13 cellular contexts compared by ENCODE assay signal in genomic region chr22:38940985-38941384, GRCh38. TPM values are rescaled to one million over a fixed set of nuclear protein-coding genes. Genes with fewer than 3 reads are reported as not detected.
A peak's percentile ranks its signal among the peaks of the same experiment; 100 is the strongest.
DNase-seq lines count a peak whose midpoint lies in the region; ATAC-seq and TF ChIP-seq lines count a peak whose summit lies in the region.
"Had no signal": no experiment of that assay in that cellular context is flagged by ENCODE, and none has a peak within 500 bp of the region (broad histone marks: within the 10 kb centered on the region; RNA-seq: fewer than 3 reads in every experiment).

No MANE protein-coding gene starts in this region.

- no peak for TF ChIP-seq CTCF in glutamatergic neuron (IDR thresholded peaks at IDR 0.05; ENCODE audit: partially characterized antibody, unreplicated experiment)

- H3K9me3 ChIP-seq in neuronal stem cell (replicated peaks in 1 of 2; ENCODE audit: control insufficient read depth in 2 of 2, insufficient read depth in 1 of 2, low read depth in 1 of 2, low read length in 2 of 2), result peaks cover 0 to 3% of the 10 kb centered on the region in 2 donors
- H3K9me3 ChIP-seq: MG63, suprapubic skin had no signal

- H3K4me1 Mint-ChIP-seq in activated T-cell treated with anti-CD3 and anti-CD28 coated beads, Interleukin-2, amount 50 U/mL, for 72 hours (ENCODE audit: low read depth), result peaks cover 45% of the 10 kb centered on the region
- H3K4me1 Mint-ChIP-seq in activated naive CD8-positive, alpha-beta T cell treated with anti-CD3 and anti-CD28 coated beads, Interleukin-2, amount 50 U/mL, for 24 hours, result peaks cover 36% of the 10 kb centered on the region
- peaks cover 43% of the 10 kb centered on the region for H3K4me1 Mint-ChIP-seq in stimulated activated naive CD8-positive, alpha-beta T cell treated with anti-CD3 and anti-CD28 coated beads, Interleukin-15, Interleukin-2, amounts not matched to agents 100 ng/mL and 50 ng/mL, for 24 hours (ENCODE audit: low read depth)
- no peaks in the 10 kb centered on the region for H3K4me1 Mint-ChIP-seq in glutamatergic neuron (ENCODE audit: low read depth, unreplicated experiment)

- peaks cover 2% of the 10 kb centered on the region for H3K79me1 ChIP-seq in neuronal stem cell (ENCODE audit: low read depth, low read length)

- H2BK12ac ChIP-seq in neuronal stem cell (ENCODE audit: low read length), result no peak overlapping the region

- no peak overlapping the region for H3K23ac ChIP-seq in neuronal stem cell (ENCODE audit: low read depth, low read length, poor library complexity)

- H4K91ac ChIP-seq in neuronal stem cell (ENCODE audit: low read depth, low read length, poor library complexity), result no peak overlapping the region

- H3K4me3 ChIP-seq in neuronal stem cell (ENCODE audit: low read length in 2 of 2), result no peak overlapping the region
- H3K4me3 ChIP-seq: MG63, suprapubic skin had no signal

- peaks cover 0 to 5% of the 10 kb centered on the region in 2 donors for H3K4me1 ChIP-seq in neuronal stem cell (ENCODE audit: control insufficient read depth in 2 of 2, insufficient read depth in 1 of 2, low read depth in 1 of 2, low read length in 2 of 2)

- no peak overlapping the region for H2BK120ac ChIP-seq in neuronal stem cell (ENCODE audit: low read depth, low read length)

- no peak overlapping the region for H3K4me2 ChIP-seq in neuronal stem cell (ENCODE audit: insufficient read depth, low read length, poor library complexity, severe bottlenecking)

- peaks cover 1 to 3% of the 10 kb centered on the region in 2 donors for H3K36me3 Mint-ChIP-seq in activated T-cell treated with anti-CD3 and anti-CD28 coated beads, Interleukin-2, amount 50 U/mL, for 72 hours (ENCODE audit: insufficient read depth in 2 of 2)
- H3K36me3 Mint-ChIP-seq in activated naive CD8-positive, alpha-beta T cell treated with anti-CD3 and anti-CD28 coated beads, Interleukin-2, amount 50 U/mL, for 24 hours (ENCODE audit: low read depth), result no peaks in the 10 kb centered on the region
- no peaks in the 10 kb centered on the region for H3K36me3 Mint-ChIP-seq in stimulated activated naive CD8-positive, alpha-beta T cell treated with anti-CD3 and anti-CD28 coated beads, Interleukin-15, Interleukin-2, amounts not matched to agents 100 ng/mL and 50 ng/mL, for 24 hours (ENCODE audit: low read depth)
- no peaks in the 10 kb centered on the region for H3K36me3 Mint-ChIP-seq in glutamatergic neuron (ENCODE audit: unreplicated experiment)

- peak overlapping the region; percentile 76 to 91 for H3K4me3 Mint-ChIP-seq in activated T-cell treated with anti-CD3 and anti-CD28 coated beads, Interleukin-2, amount 50 U/mL, for 72 hours
- H3K4me3 Mint-ChIP-seq in activated naive CD8-positive, alpha-beta T cell treated with anti-CD3 and anti-CD28 coated beads, Interleukin-2, amount 50 U/mL, for 24 hours, result peak overlapping the region; percentile 58
- H3K4me3 Mint-ChIP-seq in stimulated activated naive CD8-positive, alpha-beta T cell treated with anti-CD3 and anti-CD28 coated beads, Interleukin-15, Interleukin-2, amounts not matched to agents 100 ng/mL and 50 ng/mL, for 24 hours, result peak overlapping the region; percentile 58
- H3K4me3 Mint-ChIP-seq in glutamatergic neuron (ENCODE audit: unreplicated experiment), result no peak overlapping the region

- no peak overlapping the region for H3K27ac ChIP-seq in neuronal stem cell (replicated peaks; ENCODE audit: low read length)
- H3K27ac ChIP-seq: suprapubic skin had no signal

- peaks cover 0 to 30% (median 0%) of the 10 kb centered on the region in 3 experiments for H3K27me3 ChIP-seq in neuronal stem cell (ENCODE audit: control insufficient read depth in 3 of 3, insufficient read depth in 3 of 3, low read depth in 1 of 3, low read length in 3 of 3)

- H3K9me3 Mint-ChIP-seq in activated T-cell treated with anti-CD3 and anti-CD28 coated beads, Interleukin-2, amount 50 U/mL, for 72 hours, result no peaks in the 10 kb centered on the region
- no peaks in the 10 kb centered on the region for H3K9me3 Mint-ChIP-seq in activated naive CD8-positive, alpha-beta T cell treated with anti-CD3 and anti-CD28 coated beads, Interleukin-2, amount 50 U/mL, for 24 hours
- no peaks in the 10 kb centered on the region for H3K9me3 Mint-ChIP-seq in stimulated activated naive CD8-positive, alpha-beta T cell treated with anti-CD3 and anti-CD28 coated beads, Interleukin-15, Interleukin-2, amounts not matched to agents 100 ng/mL and 50 ng/mL, for 24 hours
- H3K9me3 Mint-ChIP-seq in glutamatergic neuron (ENCODE audit: unreplicated experiment), result peaks cover 1% of the 10 kb centered on the region

- peak; percentile 13 to 14 for ATAC-seq in activated T-cell treated with anti-CD3 and anti-CD28 coated beads, Interleukin-2, amount 50 U/mL, for 72 hours (replicated peaks in 1 of 2)
- ATAC-seq in activated naive CD8-positive, alpha-beta T cell treated with anti-CD3 and anti-CD28 coated beads, Interleukin-2, amount 50 U/mL, for 24 hours, result peak; percentile 9

- no peak overlapping the region for H3K4ac ChIP-seq in neuronal stem cell (ENCODE audit: low read length)

- H4K8ac ChIP-seq in neuronal stem cell (ENCODE audit: low read depth, low read length), result no peak overlapping the region

- WGBS in neuronal stem cell (ENCODE audit: extremely low coverage in 2 of 2, insufficient read length in 2 of 2, insufficient replicate concordance in 1 of 2), 2 donors, result no CpG with 5 or more reads among the region's 1 CpG

- H2AFZ ChIP-seq in neuronal stem cell (ENCODE audit: low read length), result no peak overlapping the region

- peak; percentile 31 to 43 for DNase-seq in activated T-cell treated with anti-CD3 and anti-CD28 coated beads, Interleukin-2, amount 50 U/mL, for 72 hours
- no peak for DNase-seq in activated T-cell treated with anti-CD3 and anti-CD28 coated beads for 4 hours
- peak; percentile 20 for DNase-seq in M059J (ENCODE audit: low read depth)
- DNase-seq in activated naive CD8-positive, alpha-beta T cell treated with anti-CD3 and anti-CD28 coated beads, Interleukin-2, amount 50 U/mL, for 24 hours, result no peak
- no peak for DNase-seq in glutamatergic neuron
- DNase-seq in neuronal stem cell (ENCODE audit: low spot score), result no peak
- DNase-seq in DMS153 (lab: John Stamatoyannopoulos, UW), result no peak
- DNase-seq: mesenchymal stem cell, MG63, NCI-H2107, SHP77 treated with DMSO at 0.1 percent for 48 hours had no signal

- H3K27ac Mint-ChIP-seq in activated T-cell treated with anti-CD3 and anti-CD28 coated beads, Interleukin-2, amount 50 U/mL, for 72 hours, result peak overlapping the region; percentile 75
- peak overlapping the region; percentile 84 for H3K27ac Mint-ChIP-seq in activated naive CD8-positive, alpha-beta T cell treated with anti-CD3 and anti-CD28 coated beads, Interleukin-2, amount 50 U/mL, for 24 hours
- H3K27ac Mint-ChIP-seq in stimulated activated naive CD8-positive, alpha-beta T cell treated with anti-CD3 and anti-CD28 coated beads, Interleukin-15, Interleukin-2, amounts not matched to agents 100 ng/mL and 50 ng/mL, for 24 hours, result peak overlapping the region; percentile 85
- H3K27ac Mint-ChIP-seq in glutamatergic neuron (ENCODE audit: unreplicated experiment), result no peak overlapping the region

- no peak overlapping the region for H3K9ac ChIP-seq in neuronal stem cell (ENCODE audit: low read depth, low read length, poor library complexity)

- H2AK5ac ChIP-seq in neuronal stem cell (ENCODE audit: low read depth, low read length), result no peak overlapping the region

- H2BK15ac ChIP-seq in neuronal stem cell (ENCODE audit: low read length), result no peak overlapping the region

- H3K36me3 ChIP-seq in neuronal stem cell (replicated peaks in 1 of 2; ENCODE audit: control insufficient read depth in 2 of 2, insufficient read depth in 2 of 2, low read length in 2 of 2), result no peaks in the 10 kb centered on the region
- H3K36me3 ChIP-seq: MG63, suprapubic skin had no signal

- no peak overlapping the region for H2BK5ac ChIP-seq in neuronal stem cell (ENCODE audit: low read length)

- H3K18ac ChIP-seq in neuronal stem cell (ENCODE audit: low read length), result no peak overlapping the region

- peaks cover 64% of the 10 kb centered on the region for H3K27me3 Mint-ChIP-seq in activated T-cell treated with anti-CD3 and anti-CD28 coated beads, Interleukin-2, amount 50 U/mL, for 72 hours (ENCODE audit: low read depth)
- H3K27me3 Mint-ChIP-seq in activated naive CD8-positive, alpha-beta T cell treated with anti-CD3 and anti-CD28 coated beads, Interleukin-2, amount 50 U/mL, for 24 hours, result peaks cover 52% of the 10 kb centered on the region
- H3K27me3 Mint-ChIP-seq in stimulated activated naive CD8-positive, alpha-beta T cell treated with anti-CD3 and anti-CD28 coated beads, Interleukin-15, Interleukin-2, amounts not matched to agents 100 ng/mL and 50 ng/mL, for 24 hours, result peaks cover 48% of the 10 kb centered on the region
- H3K27me3 Mint-ChIP-seq in glutamatergic neuron (ENCODE audit: unreplicated experiment), result peaks cover 8% of the 10 kb centered on the region

- H3K14ac ChIP-seq in neuronal stem cell (ENCODE audit: low read length), result no peak overlapping the region

RNA-seq across cellular contexts. Expression of gene APOBEC3A, which starts 16.4 kb away (rescaled TPM):
- under 1 TPM in 1 of 2 donors, not detected in 1; 0.37 TPM for total RNA-seq in activated T-cell treated with anti-CD3 and anti-CD28 coated beads, Interleukin-2, amount 50 U/mL, for 72 hours
- not detected in 2 replicates for total RNA-seq in M059J (2014; rRNA removed; shearing (Covaris generic))
- total RNA-seq in glutamatergic neuron (ENCODE audit: unreplicated experiment), result not detected
- polyA plus RNA-seq in neuronal stem cell (2013, experiment 1 of 2), result not detected
- polyA plus RNA-seq in neuronal stem cell (2013, experiment 2 of 2), result not detected

RNA-seq across cellular contexts. Expression of gene APOBEC3B, which starts 41.2 kb away (rescaled TPM):
- 10 to 100 TPM; 27.1 to 44.7 TPM for total RNA-seq in activated T-cell treated with anti-CD3 and anti-CD28 coated beads, Interleukin-2, amount 50 U/mL, for 72 hours
- total RNA-seq in M059J (2014; rRNA removed; shearing (Covaris generic)), result 14.8 and 22.6 TPM in 2 replicates
- total RNA-seq in glutamatergic neuron (ENCODE audit: unreplicated experiment), result not detected
- 2.9 TPM for polyA plus RNA-seq in neuronal stem cell (2013, experiment 1 of 2)
- 2.8 TPM for polyA plus RNA-seq in neuronal stem cell (2013, experiment 2 of 2)

Comparison
In these comparisons a context has a peak if more than half of its experiments do, and no peak if none do; other contexts are left out.
1. DNase-seq: peak in activated T-cell treated with anti-CD3 and anti-CD28 coated beads, Interleukin-2, amount 50 U/mL, for 72 hours (2 of 2) and M059J (single experiment); none in activated T-cell treated with anti-CD3 and anti-CD28 coated beads for 4 hours (single experiment), activated naive CD8-positive, alpha-beta T cell treated with anti-CD3 and anti-CD28 coated beads, Interleukin-2, amount 50 U/mL, for 24 hours (single experiment), glutamatergic neuron (single experiment), neuronal stem cell (single experiment) and DMS153 (single experiment).
2. RNA of gene APOBEC3B, which starts 41.2 kb away (total RNA-seq): 27.1 to 44.7 TPM in activated T-cell treated with anti-CD3 and anti-CD28 coated beads, Interleukin-2, amount 50 U/mL, for 72 hours and 14.8 to 22.6 TPM in M059J; not detected in glutamatergic neuron (single experiment); every median in the first group is over 10 times any median in the second.